1 cellular context compared by ENCODE assay signal in the genomic region with DNA sequence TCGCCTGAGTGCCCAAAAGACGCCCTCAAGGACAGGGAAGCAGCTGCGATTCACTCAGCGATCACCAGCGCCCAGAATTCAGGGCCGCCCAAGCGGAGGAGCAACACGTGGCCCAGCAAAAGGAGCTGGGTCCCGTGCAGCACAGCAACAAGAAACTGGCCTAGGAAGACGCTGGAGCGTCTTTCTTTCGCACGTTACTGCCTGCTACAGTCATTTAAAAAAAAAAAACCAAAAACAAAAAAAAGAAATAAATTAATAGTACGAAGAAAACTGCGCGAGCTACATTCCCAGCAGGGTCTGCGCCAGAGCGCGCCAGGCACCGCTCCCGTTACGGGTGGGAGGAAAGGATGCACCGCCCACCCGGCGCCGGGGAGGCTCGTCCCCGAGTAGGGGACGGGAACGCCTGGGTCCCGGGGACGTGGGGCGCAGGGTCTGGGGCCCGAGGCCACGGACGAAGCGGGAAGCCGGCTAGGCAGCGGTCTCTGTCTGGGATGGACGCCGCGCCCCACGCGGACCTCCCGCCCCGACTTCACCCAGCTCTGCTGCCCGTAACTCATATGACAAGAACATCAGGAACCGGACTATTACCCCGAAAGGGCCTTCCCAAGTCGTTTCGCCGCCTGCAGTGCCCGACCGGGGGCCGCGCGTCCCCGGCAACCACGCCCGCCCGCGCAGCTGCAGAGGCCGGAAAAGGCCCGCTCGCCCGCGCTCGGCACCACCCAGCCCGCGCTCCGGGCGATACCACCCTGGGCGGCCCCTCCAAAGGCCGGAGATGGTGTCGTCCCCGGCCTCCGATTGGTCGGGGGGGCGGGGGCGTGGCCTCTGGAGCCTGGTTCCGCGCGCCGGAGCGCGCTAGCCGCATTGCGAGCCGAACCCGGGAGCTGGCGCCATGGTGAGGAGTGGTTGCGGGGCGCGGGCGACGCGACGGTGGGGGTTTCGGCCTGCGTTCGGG.
TF ChIP-seq lines count a peak whose summit lies in the region.

A gene with protein sequence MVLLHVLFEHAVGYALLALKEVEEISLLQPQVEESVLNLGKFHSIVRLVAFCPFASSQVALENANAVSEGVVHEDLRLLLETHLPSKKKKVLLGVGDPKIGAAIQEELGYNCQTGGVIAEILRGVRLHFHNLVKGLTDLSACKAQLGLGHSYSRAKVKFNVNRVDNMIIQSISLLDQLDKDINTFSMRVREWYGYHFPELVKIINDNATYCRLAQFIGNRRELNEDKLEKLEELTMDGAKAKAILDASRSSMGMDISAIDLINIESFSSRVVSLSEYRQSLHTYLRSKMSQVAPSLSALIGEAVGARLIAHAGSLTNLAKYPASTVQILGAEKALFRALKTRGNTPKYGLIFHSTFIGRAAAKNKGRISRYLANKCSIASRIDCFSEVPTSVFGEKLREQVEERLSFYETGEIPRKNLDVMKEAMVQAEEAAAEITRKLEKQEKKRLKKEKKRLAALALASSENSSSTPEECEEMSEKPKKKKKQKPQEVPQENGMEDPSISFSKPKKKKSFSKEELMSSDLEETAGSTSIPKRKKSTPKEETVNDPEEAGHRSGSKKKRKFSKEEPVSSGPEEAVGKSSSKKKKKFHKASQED (plus strand): TSS at position 861 of the 952 bp plus-strand sequence. CDS start 29 bp downstream, at position 890.

TF ChIP-seq in HepG2, 621 proteins besides CTCF, POLR2A, EP300 and RAD21 (continued from another document):
- TF ChIP-seq CSRNP2 (CRISPR knock-in tag; conservative IDR thresholded peaks at IDR 0.05; ENCODE audit: low read depth) (no peak; the same call in 1 of the 2 replicates), NR2C2 (CRISPR knock-in tag; IDR thresholded peaks at IDR 0.05; ENCODE audit: borderline replicate concordance) (peak; percentile 72), SALL1 (CRISPR knock-in tag; IDR thresholded peaks at IDR 0.05) (peak; percentile 92), ZNF597 (CRISPR knock-in tag; IDR thresholded peaks at IDR 0.05) (peak; percentile 27; the same call in 1 of the 2 replicates), ZNF652 (CRISPR knock-in tag; IDR thresholded peaks at IDR 0.05; ENCODE audit: borderline replicate concordance, low read depth) (no peak), ZBTB25 (CRISPR knock-in tag; IDR thresholded peaks at IDR 0.05) (peak; percentile 63; the same call in 1 of the 2 replicates), FOXK2 (IDR thresholded peaks at IDR 0.05) (peak; percentile 83), TRIM24 (CRISPR knock-in tag; IDR thresholded peaks at IDR 0.05) (no peak), ZBTB42 (CRISPR knock-in tag; IDR thresholded peaks at IDR 0.05) (peak; percentile 91; the same call in 1 of the 2 replicates), NFKBIZ (CRISPR knock-in tag; IDR thresholded peaks at IDR 0.05) (no peak; the same call in 1 of the 2 replicates), ZNF543 (CRISPR knock-in tag; IDR thresholded peaks at IDR 0.05) (peak; percentile 99), ZNF331 (CRISPR knock-in tag; IDR thresholded peaks at IDR 0.05) (no peak; the same call in 1 of the 2 replicates), ZBTB44 (CRISPR knock-in tag; IDR thresholded peaks at IDR 0.05) (peak; percentile 94), ZFP1 (CRISPR knock-in tag; IDR thresholded peaks at IDR 0.05) (no peak; the same call in 1 of the 2 replicates), EZH2 (conservative IDR thresholded peaks at IDR 0.05; ENCODE audit: low read depth, low read length) (no peak), ZBTB49 (CRISPR knock-in tag; IDR thresholded peaks at IDR 0.05; ENCODE audit: borderline replicate concordance) (no peak), RBM39 (IDR thresholded peaks at IDR 0.05; ENCODE audit: low read depth, low read length, poor library complexity, severe bottlenecking) (peak; percentile 99), SMYD3 (CRISPR knock-in tag; IDR thresholded peaks at IDR 0.05) (no peak; the same call in 1 of the 2 replicates), ZNF10 (CRISPR knock-in tag; IDR thresholded peaks at IDR 0.05; ENCODE audit: borderline replicate concordance, low read depth) (no peak), FOXO1 (CRISPR knock-in tag; IDR thresholded peaks at IDR 0.05) (no peak), MTA1 (CRISPR knock-in tag; IDR thresholded peaks at IDR 0.05; ENCODE audit: borderline replicate concordance) (peak; percentile 86), KLF12 (CRISPR knock-in tag; IDR thresholded peaks at IDR 0.05; ENCODE audit: borderline replicate concordance) (peak; percentile 92; the same call in 1 of the 2 replicates), NCOA5 (CRISPR knock-in tag; IDR thresholded peaks at IDR 0.05) (peak; percentile 68; the same call in 1 of the 2 replicates), TMF1 (CRISPR knock-in tag; IDR thresholded peaks at IDR 0.05; ENCODE audit: low read depth) (peak; percentile 99)
- TF ChIP-seq, protein P1, sequence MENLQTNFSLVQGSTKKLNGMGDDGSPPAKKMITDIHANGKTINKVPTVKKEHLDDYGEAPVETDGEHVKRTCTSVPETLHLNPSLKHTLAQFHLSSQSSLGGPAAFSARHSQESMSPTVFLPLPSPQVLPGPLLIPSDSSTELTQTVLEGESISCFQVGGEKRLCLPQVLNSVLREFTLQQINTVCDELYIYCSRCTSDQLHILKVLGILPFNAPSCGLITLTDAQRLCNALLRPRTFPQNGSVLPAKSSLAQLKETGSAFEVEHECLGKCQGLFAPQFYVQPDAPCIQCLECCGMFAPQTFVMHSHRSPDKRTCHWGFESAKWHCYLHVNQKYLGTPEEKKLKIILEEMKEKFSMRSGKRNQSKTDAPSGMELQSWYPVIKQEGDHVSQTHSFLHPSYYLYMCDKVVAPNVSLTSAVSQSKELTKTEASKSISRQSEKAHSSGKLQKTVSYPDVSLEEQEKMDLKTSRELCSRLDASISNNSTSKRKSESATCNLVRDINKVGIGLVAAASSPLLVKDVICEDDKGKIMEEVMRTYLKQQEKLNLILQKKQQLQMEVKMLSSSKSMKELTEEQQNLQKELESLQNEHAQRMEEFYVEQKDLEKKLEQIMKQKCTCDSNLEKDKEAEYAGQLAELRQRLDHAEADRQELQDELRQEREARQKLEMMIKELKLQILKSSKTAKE (CRISPR knock-in tag; IDR thresholded peaks at IDR 0.05; ENCODE audit: borderline replicate concordance) = no peak; the same call in none of the 2 replicates
